ENCODE assay signal across 2 cellular contexts in genomic region chr12:22631863-22632463, GRCh38.
TF ChIP-seq lines count a peak whose summit lies in the region.

No MANE protein-coding gene starts in this region.

TF ChIP-seq in HCT116, 20 proteins besides CTCF, POLR2A, EP300 and RAD21 (continued from another document):
- TF ChIP-seq REST (IDR thresholded peaks at IDR 0.05; ENCODE audit: low read depth), result no peak
- TF ChIP-seq ZFX (IDR thresholded peaks at IDR 0.05), result no peak
- TF ChIP-seq MAX (IDR thresholded peaks at IDR 0.05), result no peak
- TF ChIP-seq CBX3 (IDR thresholded peaks at IDR 0.05; ENCODE audit: low read depth), result no peak
- TF ChIP-seq ZBTB33 (IDR thresholded peaks at IDR 0.05; ENCODE audit: extremely low read depth, insufficient replicate concordance, low read length), result no peak
- TF ChIP-seq SIN3A (IDR thresholded peaks at IDR 0.05; ENCODE audit: low read depth), result no peak
- no peak for TF ChIP-seq SP1 (IDR thresholded peaks at IDR 0.05; ENCODE audit: low read depth)
- no peak for TF ChIP-seq SRF (IDR thresholded peaks at IDR 0.05; ENCODE audit: low read depth)
- no peak for TF ChIP-seq CEBPB (IDR thresholded peaks at IDR 0.05; ENCODE audit: low read depth)
- no peak for TF ChIP-seq TCF7L2 (IDR thresholded peaks at IDR 0.05; ENCODE audit: borderline replicate concordance, extremely low read depth, insufficient read depth, insufficient read length)

TF ChIP-seq in liver, 16 proteins besides CTCF, POLR2A, EP300 and RAD21 (continued from another document):
- TF ChIP-seq HNF4G (IDR thresholded peaks at IDR 0.05), result no peak
- TF ChIP-seq FOXA2 (IDR thresholded peaks at IDR 0.05), result no peak
- no peak for TF ChIP-seq GABPA (IDR thresholded peaks at IDR 0.05 in 1 of 2, conservative IDR thresholded peaks at IDR 0.05 in 1 of 2)
- TF ChIP-seq ATF3 (IDR thresholded peaks at IDR 0.05), result no peak
- no peak for TF ChIP-seq NR2F2 (IDR thresholded peaks at IDR 0.05)
- TF ChIP-seq TAF1 (conservative IDR thresholded peaks at IDR 0.05), result no peak
TF ChIP-seq in liver: peak in this region for 0.
